Comparison of ENCODE assay signal across 14 cellular contexts in genomic region chr15:28992996-28993719, GRCh38.
A peak's percentile ranks its signal among the peaks of the same experiment; 100 is the strongest.
DNase-seq lines count a peak whose midpoint lies in the region; ATAC-seq, FAIRE-seq and TF ChIP-seq lines count a peak whose summit lies in the region.
"Had no signal": no experiment of that assay in that cellular context is flagged by ENCODE, and none has a peak within 500 bp of the region (broad histone marks: within the 10 kb centered on the region; RNA-seq: fewer than 3 reads in every experiment).

No MANE protein-coding gene starts in this region.

- no peak overlapping the region for H3K4me3 ChIP-seq in BLaER1
- H3K4me3 ChIP-seq in naive thymus-derived CD4-positive, alpha-beta T cell (ENCODE audit: low read length): no peak overlapping the region
- H3K4me3 ChIP-seq: SK-N-MC had no signal

- peaks cover 16 to 21% of the 10 kb centered on the region in 2 donors for H3K4me1 Mint-ChIP-seq in effector memory CD8-positive, alpha-beta T cell (ENCODE audit: low read depth in 2 of 2)
- H3K4me1 Mint-ChIP-seq in naive thymus-derived CD4-positive, alpha-beta T cell: peaks cover 7 to 78% (median 44%) of the 10 kb centered on the region in 7 donors

- peaks cover 11% of the 10 kb centered on the region; the same call in 1 of the 2 replicates for H3K36me3 ChIP-seq in BLaER1
- H3K36me3 ChIP-seq in naive thymus-derived CD4-positive, alpha-beta T cell (ENCODE audit: control insufficient read depth in 2 of 3, insufficient read depth in 3 of 3, low read length in 3 of 3): peaks cover 0 to 20% (median 0%) of the 10 kb centered on the region in 3 experiments

- H3K4me2 ChIP-seq in BLaER1: peak overlapping the region; percentile 51

- no peaks in the 10 kb centered on the region for H3K27me3 ChIP-seq in BLaER1
- no peaks in the 10 kb centered on the region for H3K27me3 ChIP-seq in naive thymus-derived CD4-positive, alpha-beta T cell (ENCODE audit: control insufficient read depth in 2 of 2, insufficient read depth in 2 of 2, low read length in 2 of 2)

- peaks cover 4% of the 10 kb centered on the region for H3K36me3 Mint-ChIP-seq in effector memory CD8-positive, alpha-beta T cell (ENCODE audit: insufficient read depth)
- H3K36me3 Mint-ChIP-seq in naive thymus-derived CD4-positive, alpha-beta T cell: peaks cover 0 to 31% (median 16%) of the 10 kb centered on the region in 5 donors

- no peak overlapping the region for H3K9ac ChIP-seq in BLaER1

- intact Hi-C loops in naive thymus-derived CD4-positive, alpha-beta T cell (cut with micrococcal nuclease): no loop called here

- FAIRE-seq in H54 (lab: Jason Lieb, UNC): no peak

- peaks cover 26% of the 10 kb centered on the region for H4K20me1 ChIP-seq in BLaER1

- peak; percentile 87 for DNase-seq in MV-4-11 (lab: John Stamatoyannopoulos, UW)
- DNase-seq in effector memory CD8-positive, alpha-beta T cell: no peak
- DNase-seq in naive thymus-derived CD4-positive, alpha-beta T cell: no peak
- no peak for DNase-seq in foreskin melanocyte
- no peak for DNase-seq in H54 (ENCODE audit: insufficient read length, low spot score)
- no peak for DNase-seq in AML-193 (lab: John Stamatoyannopoulos, UW)
- DNase-seq: activated gamma-delta T cell; cerebellar nuclear complex; NCI-H1436 treated with DMSO at 0.1 percent for 48 hours; NCI-H82; stimulated activated CD4-positive, alpha-beta T cell treated with anti-CD3 and anti-CD28 coated beads, Interleukin-15, amount 100 ng/mL, for 24 hours had no signal

- CTCF ChIA-PET in naive thymus-derived CD4-positive, alpha-beta T cell (lab: Charles Lee): no interaction called here

- H3K4me3 Mint-ChIP-seq in effector memory CD8-positive, alpha-beta T cell: peak overlapping the region in 1 of 2 donors; percentile 10
- peak overlapping the region in 3 of 10 donors; percentile 4 to 73 (median 43) for H3K4me3 Mint-ChIP-seq in naive thymus-derived CD4-positive, alpha-beta T cell

- no peaks in the 10 kb centered on the region for H3K9me3 Mint-ChIP-seq in effector memory CD8-positive, alpha-beta T cell
- peaks cover 0 to 4% (median 0%) of the 10 kb centered on the region in 11 donors for H3K9me3 Mint-ChIP-seq in naive thymus-derived CD4-positive, alpha-beta T cell

- H3K27ac ChIP-seq in BLaER1: 0 out of 2 replicates have a peak overlapping the region, but pooled peaks have one; percentile 8
- no peak overlapping the region for H3K27ac ChIP-seq in naive thymus-derived CD4-positive, alpha-beta T cell (ENCODE audit: low read depth, low read length)
- H3K27ac ChIP-seq: SK-N-MC had no signal

- POLR2A ChIA-PET in naive thymus-derived CD4-positive, alpha-beta T cell (lab: Charles Lee): no interaction called here

- H3K27ac Mint-ChIP-seq in effector memory CD8-positive, alpha-beta T cell: peak overlapping the region; percentile 67 to 75
- H3K27ac Mint-ChIP-seq in naive thymus-derived CD4-positive, alpha-beta T cell: peak overlapping the region in 6 of 9 donors; percentile 16 to 84 (median 68)

- no peaks in the 10 kb centered on the region for H3K9me3 ChIP-seq in BLaER1
- H3K9me3 ChIP-seq in naive thymus-derived CD4-positive, alpha-beta T cell (ENCODE audit: control insufficient read depth in 2 of 3, low read length in 3 of 3): no peaks in the 10 kb centered on the region

- peaks cover 0 to 7% of the 10 kb centered on the region in 2 donors for H3K27me3 Mint-ChIP-seq in effector memory CD8-positive, alpha-beta T cell
- H3K27me3 Mint-ChIP-seq in naive thymus-derived CD4-positive, alpha-beta T cell: no peaks in the 10 kb centered on the region

- ATAC-seq in effector memory CD8-positive, alpha-beta T cell (replicated peaks): no peak
- ATAC-seq in naive thymus-derived CD4-positive, alpha-beta T cell: no peak
- ATAC-seq in HG03095 (IDR thresholded peaks at IDR 0.05; ENCODE audit: unreplicated experiment): no peak

- H3K4me1 ChIP-seq in BLaER1: peaks cover 29% of the 10 kb centered on the region
- H3K4me1 ChIP-seq in naive thymus-derived CD4-positive, alpha-beta T cell (ENCODE audit: control insufficient read depth in 2 of 2, insufficient read depth in 2 of 2, low read length in 2 of 2): peaks cover 0 to 15% of the 10 kb centered on the region in 2 donors

- TF ChIP-seq POLR2A in H54 (IDR thresholded peaks at IDR 0.05; ENCODE audit: low read depth, low read length): no peak
